15 cellular contexts compared by ENCODE assay signal in genomic region chr1:30962609-30963508, GRCh38. TPM values are rescaled to one million over a fixed set of nuclear protein-coding genes. Genes with fewer than 3 reads are reported as not detected.
DNase-seq lines count a peak whose midpoint lies in the region; ATAC-seq and TF ChIP-seq lines count a peak whose summit lies in the region.
"Had no signal": no experiment of that assay in that cellular context is flagged by ENCODE, and none has a peak within 500 bp of the region (broad histone marks: within the 10 kb centered on the region; RNA-seq: fewer than 3 reads in every experiment).

No MANE protein-coding gene starts in this region.

- no peak for TF ChIP-seq CTCF in HFFc6 (IDR thresholded peaks at IDR 0.05)
- no peak for TF ChIP-seq CTCF in lung (IDR thresholded peaks at IDR 0.05; ENCODE audit: control extremely low read depth, extremely low read depth)
- TF ChIP-seq CTCF in testis (IDR thresholded peaks at IDR 0.05) = no peak

- H3K27ac ChIP-seq in lung (ENCODE audit: low read depth in 1 of 2, low read length in 1 of 2) (peak overlapping the region in 1 of 2 donors; percentile 33), testis (no peak overlapping the region)
- H3K27ac ChIP-seq: BLaER1 treated with 17β-estradiol and CSF1 and Interleukin-3, amounts not matched to agents 10 nM and 100 nM; tibial nerve; WERI-Rb-1 had no signal

- no peak for TF ChIP-seq POLR2A in testis (IDR thresholded peaks at IDR 0.05)

- peaks cover 13 to 14% of the 10 kb centered on the region in 2 donors for H3K36me3 ChIP-seq in lung (ENCODE audit: control insufficient read depth in 2 of 2, insufficient read depth in 2 of 2, low read length in 2 of 2)
- H3K36me3 ChIP-seq in testis (ENCODE audit: low read depth, missing control alignments) = no peaks in the 10 kb centered on the region

- 74 to 76% methylated on average over 6 of the region's 6 CpGs for WGBS in lung, 2 donors
- 79 to 81% methylated on average over 6 of the region's 6 CpGs for WGBS in testis, 2 donors

- DNase-seq in HFFc6 (no peak), amniotic epithelial cell (ENCODE audit: low read depth) (peak; percentile 31), lung (ENCODE audit: low spot score) (no peak), GM19240 (ENCODE audit: insufficient read length, low spot score) (no peak), NCI-H1436 treated with DMSO at 0.1 percent for 48 hours (lab: John Stamatoyannopoulos, UW) (no peak), testis (no peak)
- no peak for DNase-seq in activated CD4-positive, alpha-beta memory T cell treated with anti-CD3 and anti-CD28 coated beads, Interleukin-2, amount 10 ng/mL, durations not matched to agents 7 days and 5 days
- DNase-seq: activated CD8-positive, alpha-beta memory T cell treated with anti-CD3 and anti-CD28 coated beads, Interleukin-2, amount 50 U/mL, for 48 hours; NCI-H446; WERI-Rb-1 had no signal

- peak; percentile 70 for ATAC-seq in GM18511 (IDR thresholded peaks at IDR 0.05; ENCODE audit: unreplicated experiment)
- peak; percentile 34 for ATAC-seq in lung (ENCODE audit: insufficient read depth, low FRiP score)

- intact Hi-C loops in testis (cut with DNase I; ENCODE audit: low total_unique reads) = no loop called here

- H3K36me3 Mint-ChIP-seq in HFFc6 (ENCODE audit: low read depth) = peaks cover 77% of the 10 kb centered on the region
- H3K36me3 Mint-ChIP-seq in activated CD4-positive, alpha-beta memory T cell treated with anti-CD3 and anti-CD28 coated beads, Interleukin-2, amount 10 ng/mL, durations not matched to agents 7 days and 5 days (ENCODE audit: low read depth) = peaks cover 71% of the 10 kb centered on the region

- peak overlapping the region; percentile 46 for H3K27ac Mint-ChIP-seq in HFFc6
- no peak overlapping the region for H3K27ac Mint-ChIP-seq in activated CD4-positive, alpha-beta memory T cell treated with anti-CD3 and anti-CD28 coated beads, Interleukin-2, amount 10 ng/mL, durations not matched to agents 7 days and 5 days

- no peaks in the 10 kb centered on the region for H3K9me3 ChIP-seq in lung (ENCODE audit: control insufficient read depth in 2 of 2, insufficient read depth in 1 of 2, low read length in 1 of 2)
- H3K9me3 ChIP-seq in testis = no peaks in the 10 kb centered on the region
- H3K9me3 ChIP-seq: BLaER1 treated with 17β-estradiol and CSF1 and Interleukin-3, amounts not matched to agents 10 nM and 100 nM; tibial nerve had no signal

- H3K4me3 ChIP-seq in lung (no peak overlapping the region), testis (no peak overlapping the region)
- H3K4me3 ChIP-seq: BLaER1 treated with 17β-estradiol and CSF1 and Interleukin-3, amounts not matched to agents 10 nM and 100 nM; tibial nerve had no signal

- H3K4me1 ChIP-seq in lung (ENCODE audit: control insufficient read depth in 2 of 2, insufficient read depth in 2 of 2, low read length in 2 of 2) (peaks cover 4 to 22% of the 10 kb centered on the region in 2 donors), testis (peaks cover 13% of the 10 kb centered on the region)

- CTCF ChIA-PET in activated CD4-positive, alpha-beta memory T cell treated with anti-CD3 and anti-CD28 coated beads, Interleukin-2, amount 10 ng/mL, durations not matched to agents 7 days and 5 days (lab: Charles Lee) = no interaction called here

- POLR2A ChIA-PET in activated CD4-positive, alpha-beta memory T cell treated with anti-CD3 and anti-CD28 coated beads, Interleukin-2, amount 10 ng/mL, durations not matched to agents 7 days and 5 days (lab: Charles Lee) = no interaction called here

- H3K27me3 ChIP-seq in lung (ENCODE audit: control insufficient read depth, insufficient read depth) (no peaks in the 10 kb centered on the region), testis (no peaks in the 10 kb centered on the region)
- H3K27me3 ChIP-seq: BLaER1 treated with 17β-estradiol and CSF1 and Interleukin-3, amounts not matched to agents 10 nM and 100 nM; tibial nerve had no signal

- H3K27me3 Mint-ChIP-seq in HFFc6 (ENCODE audit: insufficient read depth) = peaks cover 6% of the 10 kb centered on the region
- no peaks in the 10 kb centered on the region for H3K27me3 Mint-ChIP-seq in activated CD4-positive, alpha-beta memory T cell treated with anti-CD3 and anti-CD28 coated beads, Interleukin-2, amount 10 ng/mL, durations not matched to agents 7 days and 5 days
- H3K27me3 Mint-ChIP-seq: IgD-negative memory B cell had no signal

- peaks cover 66% of the 10 kb centered on the region for H3K4me1 Mint-ChIP-seq in HFFc6 (ENCODE audit: low read depth)
- H3K4me1 Mint-ChIP-seq in activated CD4-positive, alpha-beta memory T cell treated with anti-CD3 and anti-CD28 coated beads, Interleukin-2, amount 10 ng/mL, durations not matched to agents 7 days and 5 days = peaks cover 11% of the 10 kb centered on the region

- no peaks in the 10 kb centered on the region for H3K9me3 Mint-ChIP-seq in HFFc6
- H3K9me3 Mint-ChIP-seq in activated CD4-positive, alpha-beta memory T cell treated with anti-CD3 and anti-CD28 coated beads, Interleukin-2, amount 10 ng/mL, durations not matched to agents 7 days and 5 days = no peaks in the 10 kb centered on the region
- H3K9me3 Mint-ChIP-seq: IgD-negative memory B cell had no signal

- H3K4me3 Mint-ChIP-seq in HFFc6 = no peak overlapping the region
- no peak overlapping the region for H3K4me3 Mint-ChIP-seq in activated CD4-positive, alpha-beta memory T cell treated with anti-CD3 and anti-CD28 coated beads, Interleukin-2, amount 10 ng/mL, durations not matched to agents 7 days and 5 days
- H3K4me3 Mint-ChIP-seq: IgD-negative memory B cell had no signal

RNA-seq across cellular contexts. Expression of gene SDC3, which starts 54.3 kb away (rescaled TPM):
- 10 to 100 TPM; 50.9 to 60.5 (median 56.7) TPM for total RNA-seq in HFFc6 (2021; fragmentation: NEBNext Ultra II Directional; extraction: Animal tissue kit (Norgen Biotek cat#: 25700))
- total RNA-seq in lung (10 to 100 TPM; 23.9 to 41.8 TPM), testis (1 to 10 TPM; 3.9 to 6.9 TPM)
- polyA plus RNA-seq in lung (10 to 100 TPM; 21.2 to 23.5 TPM), testis (ENCODE audit: insufficient read depth, low read depth, low replicate concordance) (21.2 TPM)
- not detected for total RNA-seq in activated CD4-positive, alpha-beta memory T cell treated with anti-CD3 and anti-CD28 coated beads, Interleukin-2, amount 10 ng/mL, durations not matched to agents 7 days and 5 days
- total RNA-seq: OCI-LY7 had no signal
- polyA plus RNA-seq: IgD-negative memory B cell had no signal

Comparison
In these comparisons a context has a peak if more than half of its experiments do, and no peak if none do; other contexts are left out.
1. RNA of gene SDC3, which starts 54.3 kb away (total RNA-seq): 50.9 to 60.5 TPM in HFFc6, 23.9 to 41.8 TPM in lung and 3.9 to 6.9 TPM in testis; not detected in activated CD4-positive, alpha-beta memory T cell treated with anti-CD3 and anti-CD28 coated beads, Interleukin-2, amount 10 ng/mL, durations not matched to agents 7 days and 5 days; every median in the first group is over 4 times any median in the second.